9 cellular contexts compared by ENCODE assay signal in genomic region chr3:172521837-172522726, GRCh38. TPM values are rescaled to one million over a fixed set of nuclear protein-coding genes. Genes with fewer than 3 reads are reported as not detected.
A peak's percentile ranks its signal among the peaks of the same experiment; 100 is the strongest.
DNase-seq lines count a peak whose midpoint lies in the region; ATAC-seq, FAIRE-seq and TF ChIP-seq lines count a peak whose summit lies in the region.
"Not testable (repeated sequence)": the region's sequence is repeated elsewhere in the genome, so short reads cannot be mapped to it uniquely, and the experiment has no call there.
"Had no signal": no experiment of that assay in that cellular context is flagged by ENCODE, and none has a peak within 500 bp of the region (broad histone marks: within the 10 kb centered on the region; RNA-seq: fewer than 3 reads in every experiment).

No MANE protein-coding gene starts in this region.

- H3K36me3 ChIP-seq in CD4-positive, CD25-positive, alpha-beta regulatory T cell (ENCODE audit: control insufficient read depth, insufficient read depth, low read length); Loucy (ENCODE audit: insufficient read depth, low read length); stomach smooth muscle (ENCODE audit: control insufficient read depth in 2 of 2, insufficient read depth in 2 of 2, low read length in 2 of 2): not testable (repeated sequence)
- peaks cover 0 to 11% of the 10 kb centered on the region in 2 donors for H3K36me3 ChIP-seq in duodenal mucosa (ENCODE audit: control insufficient read depth in 1 of 2, insufficient read depth in 2 of 2, low read length in 2 of 2)

- not testable (repeated sequence) for TF ChIP-seq CTCF in Loucy (conservative IDR thresholded peaks at IDR 0.05; ENCODE audit: low read length); natural killer cell (IDR thresholded peaks at IDR 0.05)

- peak in 1 of 3 donors; percentile 54 for DNase-seq in CD4-positive, CD25-positive, alpha-beta regulatory T cell
- DNase-seq in natural killer cell: not testable (repeated sequence)

- peak overlapping the region; percentile 93 to 98 (median 96) for H3K4me3 Mint-ChIP-seq in CD4-positive, CD25-positive, alpha-beta regulatory T cell
- H3K4me3 Mint-ChIP-seq in T-helper 1 cell treated with Interleukin-12 subunit alpha and Interleukin-12 subunit beta and Interleukin-4 antibody, amounts not matched to agents 30 μg/mL and 1 μg/mL, for 36 hours: peak overlapping the region; percentile 99
- H3K4me3 Mint-ChIP-seq in activated naive CD4-positive, alpha-beta T cell treated with anti-CD3 and anti-CD28 coated beads, Interleukin-2, amount 50 U/mL, for 24 hours: peak overlapping the region; percentile 91
- peak overlapping the region; percentile 85 for H3K4me3 Mint-ChIP-seq in natural killer cell

- peak overlapping the region; percentile 80 for H3K4me2 ChIP-seq in Loucy (ENCODE audit: low read depth, low read length, poor library complexity, severe bottlenecking)

- intact Hi-C loops in natural killer cell (cut with micrococcal nuclease): loop anchor here (2.0 kb wide), 1 partner anchor 75 kb away; no protein-coding TSS in a partner anchor

- H3K4me3 ChIP-seq in CD4-positive, CD25-positive, alpha-beta regulatory T cell (ENCODE audit: low read depth, low read length): peak overlapping the region; percentile 100
- peak overlapping the region; percentile 74 for H3K4me3 ChIP-seq in Loucy (ENCODE audit: low read length, poor library complexity, severe bottlenecking)
- H3K4me3 ChIP-seq in duodenal mucosa (ENCODE audit: low read depth in 1 of 2, low read length in 2 of 2): peak overlapping the region; percentile 97 to 98
- peak overlapping the region; percentile 60 to 76 for H3K4me3 ChIP-seq in stomach smooth muscle (ENCODE audit: low read length in 2 of 2)

- H3K9me3 ChIP-seq in CD4-positive, CD25-positive, alpha-beta regulatory T cell (ENCODE audit: control insufficient read depth in 2 of 2, low read length in 2 of 2); Loucy (ENCODE audit: insufficient read depth, low read depth, low read length); duodenal mucosa (ENCODE audit: control insufficient read depth in 1 of 2, low read length in 2 of 2); stomach smooth muscle (ENCODE audit: control insufficient read depth in 2 of 2, low read length in 2 of 2): not testable (repeated sequence)

- peaks cover 50% of the 10 kb centered on the region for H3K4me1 ChIP-seq in CD4-positive, CD25-positive, alpha-beta regulatory T cell (ENCODE audit: control insufficient read depth, insufficient read depth, low read length, poor library complexity, severe bottlenecking)
- H3K4me1 ChIP-seq in Loucy (ENCODE audit: insufficient read depth, low read length, poor library complexity, severe bottlenecking) (peaks cover 39% of the 10 kb centered on the region), duodenal mucosa (ENCODE audit: control insufficient read depth in 1 of 2, insufficient read depth in 2 of 2, low read length in 2 of 2) (peaks cover 38 to 39% of the 10 kb centered on the region in 2 donors)
- not testable (repeated sequence) for H3K4me1 ChIP-seq in stomach smooth muscle (ENCODE audit: control insufficient read depth, insufficient read depth, low read length)

- not testable (repeated sequence) for H3K9me2 ChIP-seq in Loucy (replicated peaks; ENCODE audit: low read depth, low read length)

- not testable (repeated sequence) for H4K20me1 ChIP-seq in Loucy (ENCODE audit: insufficient read depth, low read length, poor library complexity, severe bottlenecking)

- peak overlapping the region; percentile 93; the same call in 1 of the 2 replicates for H2AFZ ChIP-seq in Loucy (ENCODE audit: low read length)

- H3K9ac ChIP-seq in Loucy (ENCODE audit: low read depth, low read length, poor library complexity, severe bottlenecking) (peak overlapping the region; percentile 70), duodenal mucosa (ENCODE audit: low read depth in 1 of 2, low read length in 2 of 2) (peak overlapping the region; percentile 88 to 93), stomach smooth muscle (ENCODE audit: low read length in 2 of 2) (peak overlapping the region in 1 of 2 donors; percentile 43)

- H3K9me3 Mint-ChIP-seq in CD4-positive, CD25-positive, alpha-beta regulatory T cell; T-helper 1 cell treated with Interleukin-12 subunit alpha and Interleukin-12 subunit beta and Interleukin-4 antibody, amounts not matched to agents 30 μg/mL and 1 μg/mL, for 36 hours; activated naive CD4-positive, alpha-beta T cell treated with anti-CD3 and anti-CD28 coated beads, Interleukin-2, amount 50 U/mL, for 24 hours; natural killer cell: not testable (repeated sequence)

- H3K79me2 ChIP-seq in Loucy (ENCODE audit: insufficient read depth, low read length): not testable (repeated sequence)

- H3K27ac Mint-ChIP-seq in CD4-positive, CD25-positive, alpha-beta regulatory T cell: peak overlapping the region; percentile 94 to 97 (median 94)
- H3K27ac Mint-ChIP-seq in T-helper 1 cell treated with Interleukin-12 subunit alpha and Interleukin-12 subunit beta and Interleukin-4 antibody, amounts not matched to agents 30 μg/mL and 1 μg/mL, for 36 hours: peak overlapping the region; percentile 94
- H3K27ac Mint-ChIP-seq in activated naive CD4-positive, alpha-beta T cell treated with anti-CD3 and anti-CD28 coated beads, Interleukin-2, amount 50 U/mL, for 24 hours: peak overlapping the region; percentile 97
- H3K27ac Mint-ChIP-seq in natural killer cell: peak overlapping the region; percentile 87 to 93

- peak; percentile 84 for FAIRE-seq in islet of Langerhans (lab: Jason Lieb, UNC)

- peaks cover 26 to 65% (median 41%) of the 10 kb centered on the region in 4 donors for H3K4me1 Mint-ChIP-seq in CD4-positive, CD25-positive, alpha-beta regulatory T cell
- peaks cover 41% of the 10 kb centered on the region for H3K4me1 Mint-ChIP-seq in T-helper 1 cell treated with Interleukin-12 subunit alpha and Interleukin-12 subunit beta and Interleukin-4 antibody, amounts not matched to agents 30 μg/mL and 1 μg/mL, for 36 hours (ENCODE audit: low read depth)
- peaks cover 69% of the 10 kb centered on the region for H3K4me1 Mint-ChIP-seq in activated naive CD4-positive, alpha-beta T cell treated with anti-CD3 and anti-CD28 coated beads, Interleukin-2, amount 50 U/mL, for 24 hours
- peaks cover 53 to 67% of the 10 kb centered on the region in 2 donors for H3K4me1 Mint-ChIP-seq in natural killer cell

- peak overlapping the region; percentile 81 for H3K27ac ChIP-seq in CD4-positive, CD25-positive, alpha-beta regulatory T cell (ENCODE audit: insufficient read depth, low read length, poor library complexity, severe bottlenecking)
- peak overlapping the region; percentile 88 for H3K27ac ChIP-seq in duodenal mucosa (ENCODE audit: low read depth, low read length)
- not testable (repeated sequence) for H3K27ac ChIP-seq in stomach smooth muscle (ENCODE audit: low read length)

- not testable (repeated sequence) for H3F3A ChIP-seq in Loucy (ENCODE audit: low read depth)

- H3K27me3 Mint-ChIP-seq in CD4-positive, CD25-positive, alpha-beta regulatory T cell; T-helper 1 cell treated with Interleukin-12 subunit alpha and Interleukin-12 subunit beta and Interleukin-4 antibody, amounts not matched to agents 30 μg/mL and 1 μg/mL, for 36 hours (ENCODE audit: low read depth); activated naive CD4-positive, alpha-beta T cell treated with anti-CD3 and anti-CD28 coated beads, Interleukin-2, amount 50 U/mL, for 24 hours; natural killer cell (ENCODE audit: low read depth in 2 of 2): not testable (repeated sequence)

- ATAC-seq in CD4-positive, CD25-positive, alpha-beta regulatory T cell (ENCODE audit: low read depth in 2 of 2): peak in 1 of 2 donors; percentile 18
- peak; percentile 28 to 58 (median 51) for ATAC-seq in natural killer cell

- H3K27me3 ChIP-seq in CD4-positive, CD25-positive, alpha-beta regulatory T cell (ENCODE audit: control insufficient read depth, insufficient read depth, low read length); Loucy (ENCODE audit: insufficient read depth, low read length, poor library complexity, severe bottlenecking); duodenal mucosa (ENCODE audit: control insufficient read depth in 1 of 2, insufficient read depth in 2 of 2, low read length in 2 of 2); stomach smooth muscle (ENCODE audit: control insufficient read depth in 1 of 2, insufficient read depth in 2 of 2, low read length in 2 of 2): not testable (repeated sequence)

- H3K36me3 Mint-ChIP-seq in CD4-positive, CD25-positive, alpha-beta regulatory T cell; activated naive CD4-positive, alpha-beta T cell treated with anti-CD3 and anti-CD28 coated beads, Interleukin-2, amount 50 U/mL, for 24 hours; natural killer cell: not testable (repeated sequence)
- H3K36me3 Mint-ChIP-seq in T-helper 1 cell treated with Interleukin-12 subunit alpha and Interleukin-12 subunit beta and Interleukin-4 antibody, amounts not matched to agents 30 μg/mL and 1 μg/mL, for 36 hours (ENCODE audit: low read depth): peaks cover 56% of the 10 kb centered on the region

RNA-seq across cellular contexts. Expression of gene TNFSF10, which starts 1.1 kb away (rescaled TPM):
- total RNA-seq in CD4-positive, CD25-positive, alpha-beta regulatory T cell: 29.1 TPM
- 10 to 100 TPM; 57.0 to 93.4 (median 60.7) TPM for polyA plus RNA-seq in CD4-positive, CD25-positive, alpha-beta regulatory T cell
- 10 to 100 TPM in 2 of 3 donors, 1 to 10 TPM in 1; 9.5 to 27.7 (median 18.4) TPM for total RNA-seq in natural killer cell
- total RNA-seq: SK-MEL-5 had no signal
